ENCODE assay signal across 23 cellular contexts in the genomic region with DNA sequence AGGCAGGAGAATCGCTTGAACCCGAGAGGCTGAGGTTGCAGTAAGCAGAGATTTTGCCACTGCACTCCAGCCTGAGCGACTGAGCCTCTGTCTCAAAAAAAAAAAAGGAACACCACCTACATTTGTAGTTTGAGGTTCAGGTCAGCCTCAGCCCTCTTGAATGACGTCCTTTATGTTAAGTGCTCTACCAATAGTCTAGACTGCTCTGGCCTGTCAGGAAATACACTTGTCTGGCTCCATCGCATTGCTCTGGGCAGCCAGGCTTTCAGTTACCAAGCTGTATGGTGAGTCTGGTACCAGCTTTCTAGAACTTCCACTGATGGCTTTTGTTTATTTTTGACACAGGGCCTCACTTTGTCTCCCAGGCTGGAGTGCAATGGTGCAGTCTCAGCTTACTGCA. TPM values are rescaled to one million over a fixed set of nuclear protein-coding genes. Genes with fewer than 3 reads are reported as not detected.
A peak's percentile ranks its signal among the peaks of the same experiment; 100 is the strongest.
DNase-seq lines count a peak whose midpoint lies in the region; ATAC-seq and TF ChIP-seq lines count a peak whose summit lies in the region.
"Had no signal": no experiment of that assay in that cellular context is flagged by ENCODE, and none has a peak within 500 bp of the region (broad histone marks: within the 10 kb centered on the region; RNA-seq: fewer than 3 reads in every experiment).

No MANE protein-coding gene starts in this region.

- H3K4me3 ChIP-seq in SJCRH30, result no peak overlapping the region
- no peak overlapping the region for H3K4me3 ChIP-seq in left lung
- no peak overlapping the region for H3K4me3 ChIP-seq in upper lobe of right lung
- H3K4me3 ChIP-seq: BLaER1, GM12878 had no signal

- H3K9me3 ChIP-seq in SJCRH30 (replicated peaks), result no peaks in the 10 kb centered on the region
- H3K9me3 ChIP-seq in left lung, result no peaks in the 10 kb centered on the region
- H3K9me3 ChIP-seq in upper lobe of right lung, result no peaks in the 10 kb centered on the region
- H3K9me3 ChIP-seq: BE2C, BLaER1 had no signal

- H3K4me1 ChIP-seq in SJCRH30, result peaks cover 21% of the 10 kb centered on the region
- H3K4me1 ChIP-seq in left lung, result peaks cover 10 to 13% of the 10 kb centered on the region in 2 donors
- peaks cover 12% of the 10 kb centered on the region for H3K4me1 ChIP-seq in upper lobe of right lung
- H3K4me1 ChIP-seq: BE2C, BLaER1 had no signal

- intact Hi-C loops in left lung (cut with DNase I) (no loop called here), upper lobe of right lung (cut with DNase I) (no loop called here)

- H3K27me3 ChIP-seq in SJCRH30, result no peaks in the 10 kb centered on the region
- no peaks in the 10 kb centered on the region for H3K27me3 ChIP-seq in left lung
- H3K27me3 ChIP-seq in upper lobe of right lung, result no peaks in the 10 kb centered on the region
- H3K27me3 ChIP-seq: BE2C, BLaER1 had no signal

- H3K27ac ChIP-seq in SJCRH30 (peak overlapping the region; percentile 82), left lung (no peak overlapping the region), upper lobe of right lung (no peak overlapping the region)
- H3K27ac ChIP-seq: BLaER1 had no signal

- in situ Hi-C loops in KBM-7 (cut with MboI; ENCODE audit: low pct_unique_long_range_greater_than_20kb, low sequenced_read_pairs), result no loop called here

- DNase-seq in SJCRH30 (no peak), left lung (no peak), upper lobe of right lung (no peak), KBM-7 (no peak), NCI-H1092 (lab: John Stamatoyannopoulos, UW) (no peak)
- DNase-seq: 8988T; ACHN; BE2C; C1 segment of cervical spinal cord; CD4-positive, alpha-beta memory T cell; CD4-positive, CD25-positive, alpha-beta regulatory T cell; CD8-positive, alpha-beta memory T cell; COR-L47; DMS 273 treated with DMSO at 0.1 percent for 48 hours; DMS153; DMS53; DMS79; DND-41; EL; GDM1 had no signal

- peaks cover 7% of the 10 kb centered on the region for H3K36me3 ChIP-seq in SJCRH30
- peaks cover 0 to 53% of the 10 kb centered on the region in 2 donors for H3K36me3 ChIP-seq in left lung
- H3K36me3 ChIP-seq in upper lobe of right lung, result peaks cover 50% of the 10 kb centered on the region

- ATAC-seq in left lung, result peak; percentile 83
- peak; percentile 62 for ATAC-seq in upper lobe of right lung
- ATAC-seq: GM12878 had no signal

- no peak for TF ChIP-seq CTCF in left lung (IDR thresholded peaks at IDR 0.05)
- no peak for TF ChIP-seq CTCF in upper lobe of right lung (IDR thresholded peaks at IDR 0.05)

RNA-seq across cellular contexts. Expression of gene SOCS7, which starts 11.4 kb away (rescaled TPM):
- 18.7 and 21.0 TPM in 2 replicates for total RNA-seq in SJCRH30 (2014; rRNA removed; shearing (Covaris generic))
- 10 to 100 TPM; 19.4 to 22.4 TPM for total RNA-seq in left lung
- 23.7 TPM for total RNA-seq in upper lobe of right lung

RNA-seq across cellular contexts. Expression of gene GPR179, which starts 19.3 kb away (rescaled TPM):
- total RNA-seq in SJCRH30 (2014; rRNA removed; shearing (Covaris generic)), result not detected in 2 replicates
- total RNA-seq in left lung, result under 1 TPM in 1 of 2 donors, not detected in 1; 0.50 TPM
- total RNA-seq in upper lobe of right lung, result 0.35 TPM
- total RNA-seq: G401 had no signal
